ENCODE assay signal across 1 cellular context in the genomic region with DNA sequence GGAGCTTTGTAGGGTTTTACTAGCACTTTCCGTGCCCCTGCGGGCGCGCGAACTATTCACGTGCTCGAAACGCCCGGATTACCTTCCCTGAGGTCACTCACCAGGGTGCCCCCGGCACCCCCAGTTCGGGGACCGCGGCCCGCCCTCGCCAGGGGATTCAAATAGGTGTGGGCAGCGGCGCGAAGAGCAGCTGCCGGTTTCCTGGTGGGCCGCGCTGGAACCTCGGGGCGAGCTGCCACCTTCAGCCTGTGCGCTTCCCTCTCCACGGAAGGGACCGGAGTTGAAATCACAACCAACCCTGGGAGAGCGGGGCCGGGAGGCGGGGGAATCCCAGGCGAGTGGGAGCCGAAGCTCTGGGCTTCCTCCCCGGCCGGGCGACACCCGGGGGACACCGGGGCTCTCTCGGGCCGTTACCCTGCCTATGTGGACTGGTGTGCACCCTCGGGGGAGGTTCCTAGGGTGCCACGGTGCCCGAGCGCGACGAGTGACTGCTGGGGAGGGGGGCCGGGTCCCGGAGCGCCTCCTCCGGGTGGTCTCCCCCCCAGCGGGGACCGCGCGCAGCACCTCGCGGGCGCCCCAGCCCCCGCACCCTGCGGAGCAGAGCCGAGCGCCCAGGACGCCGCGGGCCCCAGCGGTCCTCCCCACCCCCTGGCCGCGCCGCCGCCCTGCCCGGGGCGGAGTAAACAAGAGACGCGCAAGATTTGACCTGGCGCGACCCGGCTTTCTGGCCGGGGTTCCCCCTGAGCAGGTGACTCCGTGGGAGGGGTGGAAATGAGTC.
A peak's percentile ranks its signal among the peaks of the same experiment; 100 is the strongest.
TF ChIP-seq lines count a peak whose summit lies in the region.

No MANE protein-coding gene starts in this region.

TF ChIP-seq in GM12878, 131 proteins besides CTCF, POLR2A, EP300 and RAD21 (continued from another document):
- no peak for TF ChIP-seq IRF3 (IDR thresholded peaks at IDR 0.05)
- TF ChIP-seq TARDBP (IDR thresholded peaks at IDR 0.05; ENCODE audit: borderline replicate concordance), result no peak
- no peak for TF ChIP-seq JUND (IDR thresholded peaks at IDR 0.05; ENCODE audit: low read depth, low read length)
- no peak for TF ChIP-seq ZZZ3 (IDR thresholded peaks at IDR 0.05; ENCODE audit: control insufficient read depth, insufficient read length, low read depth)
- peak; percentile 83 for TF ChIP-seq FOXK2 (IDR thresholded peaks at IDR 0.05)
- no peak for TF ChIP-seq EZH2 (IDR thresholded peaks at IDR 0.05; ENCODE audit: borderline replicate concordance, control insufficient read depth, low read depth, low read length)
- no peak for TF ChIP-seq SIX5 (IDR thresholded peaks at IDR 0.05; ENCODE audit: low read depth, low read length, severe bottlenecking)
- no peak for TF ChIP-seq ATF3 (IDR thresholded peaks at IDR 0.05; ENCODE audit: borderline replicate concordance, extremely low read depth, low read depth, low read length)
- peak; percentile 40; the same call in 1 of the 2 replicates for TF ChIP-seq RUNX3 (IDR thresholded peaks at IDR 0.05; ENCODE audit: low read length)
- TF ChIP-seq GABPA (IDR thresholded peaks at IDR 0.05; ENCODE audit: low read depth), result no peak; the same call in 1 of the 2 replicates
- 0 out of 2 replicates have a peak, but pooled peaks have one; percentile 75 for TF ChIP-seq BCL11A (IDR thresholded peaks at IDR 0.05; ENCODE audit: low read depth, low read length)
- TF ChIP-seq SRF (IDR thresholded peaks at IDR 0.05; ENCODE audit: low read depth in 2 of 2, low read length in 2 of 2), result no peak
- peak in 1 of 2 experiments; percentile 82; a peak in 2 of 3 replicates for TF ChIP-seq EGR1 (IDR thresholded peaks at IDR 0.05; ENCODE audit: borderline replicate concordance in 1 of 2, low read depth in 2 of 2, low read length in 2 of 2)
- TF ChIP-seq SREBF1 (IDR thresholded peaks at IDR 0.05; ENCODE audit: low read length), result peak; percentile 24; the same call in 1 of the 2 replicates
- no peak for TF ChIP-seq ZNF384 (IDR thresholded peaks at IDR 0.05; ENCODE audit: borderline replicate concordance, low read depth, low read length)
- TF ChIP-seq BMI1 (IDR thresholded peaks at IDR 0.05; ENCODE audit: borderline replicate concordance), result no peak
- no peak for TF ChIP-seq FOXM1 (IDR thresholded peaks at IDR 0.05; ENCODE audit: low read depth, low read length)
- peak; percentile 64; the same call in 1 of the 2 replicates for TF ChIP-seq ZNF207 (IDR thresholded peaks at IDR 0.05; ENCODE audit: borderline replicate concordance)
- peak; percentile 57; the same call in 2 of the 3 replicates for TF ChIP-seq POU2F2 (IDR thresholded peaks at IDR 0.05; ENCODE audit: borderline replicate concordance, low read depth, low read length)
- no peak for TF ChIP-seq KAT2A (conservative IDR thresholded peaks at IDR 0.05; ENCODE audit: control insufficient read depth, low read depth, low read length)
- no peak for TF ChIP-seq ZNF274 (IDR thresholded peaks at IDR 0.05; ENCODE audit: insufficient read depth, insufficient read length)
- TF ChIP-seq IRF5 (IDR thresholded peaks at IDR 0.05; ENCODE audit: borderline replicate concordance), result no peak
- TF ChIP-seq NBN (IDR thresholded peaks at IDR 0.05), result peak; percentile 22; the same call in 1 of the 2 replicates
- TF ChIP-seq ZNF217 (IDR thresholded peaks at IDR 0.05), result no peak
- TF ChIP-seq RB1 (IDR thresholded peaks at IDR 0.05; ENCODE audit: borderline replicate concordance), result peak; percentile 75; the same call in 1 of the 2 replicates
- peak; percentile 76; the same call in 1 of the 2 replicates for TF ChIP-seq MTA3 (IDR thresholded peaks at IDR 0.05; ENCODE audit: borderline replicate concordance, low read length)
- TF ChIP-seq E2F8 (IDR thresholded peaks at IDR 0.05; ENCODE audit: low read depth, partially characterized antibody), result peak; percentile 32
- TF ChIP-seq, protein P1, sequence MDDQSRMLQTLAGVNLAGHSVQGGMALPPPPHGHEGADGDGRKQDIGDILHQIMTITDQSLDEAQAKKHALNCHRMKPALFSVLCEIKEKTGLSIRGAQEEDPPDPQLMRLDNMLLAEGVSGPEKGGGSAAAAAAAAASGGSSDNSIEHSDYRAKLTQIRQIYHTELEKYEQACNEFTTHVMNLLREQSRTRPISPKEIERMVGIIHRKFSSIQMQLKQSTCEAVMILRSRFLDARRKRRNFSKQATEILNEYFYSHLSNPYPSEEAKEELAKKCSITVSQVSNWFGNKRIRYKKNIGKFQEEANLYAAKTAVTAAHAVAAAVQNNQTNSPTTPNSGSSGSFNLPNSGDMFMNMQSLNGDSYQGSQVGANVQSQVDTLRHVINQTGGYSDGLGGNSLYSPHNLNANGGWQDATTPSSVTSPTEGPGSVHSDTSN (IDR thresholded peaks at IDR 0.05; ENCODE audit: insufficient replicate concordance, low read depth, low read length), result no peak
- TF ChIP-seq PAX5 (IDR thresholded peaks at IDR 0.05; ENCODE audit: borderline replicate concordance, low read depth, low read length), result peak; percentile 66; the same call in 1 of the 2 replicates
- TF ChIP-seq ZNF24 (IDR thresholded peaks at IDR 0.05), result peak; percentile 47; the same call in 1 of the 2 replicates
TF ChIP-seq in GM12878: peak in this region for 63.
